In genomic region chr5:32254987-32255900, GRCh38 we compare ENCODE assay signal across 10 cellular contexts. TPM values are rescaled to one million over a fixed set of nuclear protein-coding genes. Genes with fewer than 3 reads are reported as not detected.
DNase-seq lines count a peak whose midpoint lies in the region; ATAC-seq and TF ChIP-seq lines count a peak whose summit lies in the region.
"Had no signal": no experiment of that assay in that cellular context is flagged by ENCODE, and none has a peak within 500 bp of the region (broad histone marks: within the 10 kb centered on the region; RNA-seq: fewer than 3 reads in every experiment).

No MANE protein-coding gene starts in this region.

- DNase-seq in G401 (ENCODE audit: low spot score) (peak; percentile 18), RPMI7951 (ENCODE audit: low read depth) (peak; percentile 15), heart left ventricle (no peak), skeletal muscle cell (ENCODE audit: low read depth) (peak; percentile 74), C1 segment of cervical spinal cord (lab: John Stamatoyannopoulos, UW) (no peak), MM.1S (no peak), spleen (no peak)
- DNase-seq: cerebellar nuclear complex, NCI-H345 had no signal

- no peak overlapping the region for H3K9ac ChIP-seq in MM.1S (ENCODE audit: low read length)

- H3K27me3 ChIP-seq in heart left ventricle, result no peaks in the 10 kb centered on the region
- no peaks in the 10 kb centered on the region for H3K27me3 ChIP-seq in MM.1S (replicated peaks; ENCODE audit: insufficient read depth, low read length)
- H3K27me3 ChIP-seq in spleen (replicated peaks in 1 of 7), result no peaks in the 10 kb centered on the region

- 50 to 71% (median 60%) methylated on average over 7 of the region's 7 CpGs for WGBS in heart left ventricle, 4 donors
- 90 to 94% (median 90%) methylated on average over 7 of the region's 7 CpGs for WGBS in spleen, 5 donors

- intact Hi-C loops in heart left ventricle (cut with DNase I), result loop anchor here in 2 of 10 donors (1.0 to 10.0 kb wide), 2 partner anchors 12 to 60 kb away; partner anchors contain the start of gene MTMR12 (in 1 of the 2)
- intact Hi-C loops in spleen (cut with DNase I; ENCODE audit: low total_unique reads), result no loop called here

- no peaks in the 10 kb centered on the region for H3F3A ChIP-seq in MM.1S (ENCODE audit: insufficient read depth, low read length)

- H3K9me3 ChIP-seq in heart left ventricle (no peaks in the 10 kb centered on the region), MM.1S (replicated peaks; ENCODE audit: insufficient read depth, low read length) (no peaks in the 10 kb centered on the region), spleen (no peaks in the 10 kb centered on the region)

- no peak for TF ChIP-seq POLR2A in heart left ventricle (IDR thresholded peaks at IDR 0.05)
- no peak for TF ChIP-seq POLR2A in spleen (IDR thresholded peaks at IDR 0.05)

- no peaks in the 10 kb centered on the region for H3K79me2 ChIP-seq in MM.1S (ENCODE audit: low read length)

- H3K27ac ChIP-seq in heart left ventricle (peak overlapping the region in 9 of 12 donors; percentile 6 to 67 (median 35)), MM.1S (ENCODE audit: low read length) (no peak overlapping the region), spleen (no peak overlapping the region)

- H3K4me3 ChIP-seq in heart left ventricle, result no peak overlapping the region
- H3K4me3 ChIP-seq in skeletal muscle cell (ENCODE audit: low read depth, low read length), result no peak overlapping the region
- H3K4me3 ChIP-seq in MM.1S (ENCODE audit: low read length), result no peak overlapping the region
- H3K4me3 ChIP-seq in spleen, result no peak overlapping the region

- peak; percentile 50 to 91 (median 72) for ATAC-seq in heart left ventricle
- ATAC-seq in HG02884 (IDR thresholded peaks at IDR 0.05; ENCODE audit: unreplicated experiment), result no peak

- H3K36me3 ChIP-seq in heart left ventricle (peaks cover 0 to 94% (median 66%) of the 10 kb centered on the region in 9 donors), MM.1S (replicated peaks; ENCODE audit: insufficient read depth, low read length) (no peaks in the 10 kb centered on the region), spleen (peaks cover 0 to 97% (median 53%) of the 10 kb centered on the region in 6 donors)

- no peak for TF ChIP-seq CTCF in heart left ventricle (IDR thresholded peaks at IDR 0.05)
- TF ChIP-seq CTCF in MM.1S (IDR thresholded peaks at IDR 0.05; ENCODE audit: low read length), result no peak
- TF ChIP-seq CTCF in spleen (IDR thresholded peaks at IDR 0.05 in 8 of 11, conservative IDR thresholded peaks at IDR 0.05 in 3 of 11), result no peak

- H3K4me2 ChIP-seq in MM.1S (ENCODE audit: low read depth, low read length), result no peak overlapping the region

- in situ Hi-C loops in G401 (cut with HindIII; ENCODE audit: low sequenced_read_pairs), result no loop called here

- peaks cover 0 to 26% (median 8%) of the 10 kb centered on the region in 12 donors for H3K4me1 ChIP-seq in heart left ventricle
- H3K4me1 ChIP-seq in MM.1S (ENCODE audit: low read length), result no peaks in the 10 kb centered on the region
- peaks cover 0 to 3% (median 0%) of the 10 kb centered on the region in 6 donors for H3K4me1 ChIP-seq in spleen

- no peaks in the 10 kb centered on the region for H4K20me1 ChIP-seq in MM.1S (ENCODE audit: insufficient read depth, low read length)

- H3K9me2 ChIP-seq in MM.1S (replicated peaks; ENCODE audit: insufficient read depth, low read length), result no peaks in the 10 kb centered on the region

- H2AFZ ChIP-seq in MM.1S (ENCODE audit: low read length), result no peak overlapping the region

RNA-seq across cellular contexts. Expression of gene MTMR12, which starts 57.5 kb away (rescaled TPM):
- 12.7 and 23.8 TPM in 2 replicates for total RNA-seq in G401 (2014; rRNA removed; shearing (Covaris generic))
- total RNA-seq in RPMI7951 (2014; rRNA removed; shearing (Covaris generic)), result 8.7 and 9.1 TPM in 2 replicates
- total RNA-seq in heart left ventricle, result 10 to 100 TPM; 13.3 to 28.7 (median 21.3) TPM
- polyA plus RNA-seq in heart left ventricle, result 10 to 100 TPM in 1 of 2 donors, 1 to 10 TPM in 1; 3.4 to 12.0 TPM
- total RNA-seq in spleen, result 10 to 100 TPM; 26.3 to 42.2 (median 30.7) TPM
- 1 to 10 TPM; 6.8 to 8.4 (median 7.8) TPM for polyA plus RNA-seq in spleen

Comparison
In these comparisons a context has a peak if more than half of its experiments do, and no peak if none do; other contexts are left out.
1. DNase-seq: peak in G401 (single experiment), RPMI7951 (single experiment) and skeletal muscle cell (single experiment); none in heart left ventricle (0 of 5), C1 segment of cervical spinal cord (0 of 14), MM.1S (single experiment) and spleen (single experiment).
2. H3K27ac ChIP-seq: peak in heart left ventricle (9 of 12); none in MM.1S (single experiment) and spleen (0 of 8).